In genomic region chr3:108088146-108088545, GRCh38 we compare ENCODE assay signal across 11 cellular contexts. TPM values are rescaled to one million over a fixed set of nuclear protein-coding genes. Genes with fewer than 3 reads are reported as not detected.
DNase-seq lines count a peak whose midpoint lies in the region; ATAC-seq and TF ChIP-seq lines count a peak whose summit lies in the region.
"Had no signal": no experiment of that assay in that cellular context is flagged by ENCODE, and none has a peak within 500 bp of the region (broad histone marks: within the 10 kb centered on the region; RNA-seq: fewer than 3 reads in every experiment).

No MANE protein-coding gene starts in this region.

- peaks cover 21% of the 10 kb centered on the region for H3K4me1 Mint-ChIP-seq in activated naive CD4-positive, alpha-beta T cell treated with anti-CD3 and anti-CD28 coated beads, Interleukin-2, amount 10 ng/mL, durations not matched to agents 7 days and 5 days

- DNase-seq in activated naive CD4-positive, alpha-beta T cell treated with anti-CD3 and anti-CD28 coated beads, Interleukin-2, amount 10 ng/mL, durations not matched to agents 7 days and 5 days = no peak
- DNase-seq in activated naive CD4-positive, alpha-beta T cell (lab: John Stamatoyannopoulos, UW) = no peak
- DNase-seq in left lung (no peak), upper lobe of left lung (no peak), NCI-H2171 treated with DMSO at 0.1 percent for 48 hours (lab: John Stamatoyannopoulos, UW) (no peak), BE2C (no peak)
- DNase-seq: NCI-H1930 had no signal

- H3K4me3 ChIP-seq in SU-DHL-6 (ENCODE audit: insufficient read depth, low read length, poor library complexity, severe bottlenecking) = peak overlapping the region; percentile 100
- peak overlapping the region; percentile 78 to 95 for H3K4me3 ChIP-seq in left lung
- peak overlapping the region in 3 of 4 donors; percentile 5 to 92 (median 89) for H3K4me3 ChIP-seq in upper lobe of left lung
- no peak overlapping the region for H3K4me3 ChIP-seq in BE2C (ENCODE audit: low read depth, low read length)

- H3K27ac Mint-ChIP-seq in activated naive CD4-positive, alpha-beta T cell treated with anti-CD3 and anti-CD28 coated beads, Interleukin-2, amount 10 ng/mL, durations not matched to agents 7 days and 5 days = peak overlapping the region; percentile 68

- peaks cover 2 to 73% of the 10 kb centered on the region in 2 donors for H3K4me1 ChIP-seq in left lung
- peaks cover 11 to 55% (median 29%) of the 10 kb centered on the region in 4 donors for H3K4me1 ChIP-seq in upper lobe of left lung
- peaks cover 8% of the 10 kb centered on the region; the same call in 1 of the 2 replicates for H3K4me1 ChIP-seq in BE2C

- no peak overlapping the region for H2AFZ ChIP-seq in SU-DHL-6 (ENCODE audit: low read depth, low read length, severe bottlenecking)

- intact Hi-C loops in left lung (cut with DNase I) = loop anchor here in 1 of 2 donors (10.0 kb wide), 1 partner anchor 63 kb away; no protein-coding TSS in a partner anchor

- H3K9me3 ChIP-seq in SU-DHL-6 (ENCODE audit: insufficient read depth, low read length) = no peaks in the 10 kb centered on the region
- H3K9me3 ChIP-seq in left lung = no peaks in the 10 kb centered on the region
- H3K9me3 ChIP-seq in upper lobe of left lung = no peaks in the 10 kb centered on the region
- H3K9me3 ChIP-seq in BE2C = no peaks in the 10 kb centered on the region

- H3K27me3 Mint-ChIP-seq in activated naive CD4-positive, alpha-beta T cell treated with anti-CD3 and anti-CD28 coated beads, Interleukin-2, amount 10 ng/mL, durations not matched to agents 7 days and 5 days = peaks cover 4% of the 10 kb centered on the region

- TF ChIP-seq POLR2A in upper lobe of left lung (IDR thresholded peaks at IDR 0.05) = no peak

- H3K79me2 ChIP-seq in SU-DHL-6 (ENCODE audit: insufficient read depth, low read length) = peaks cover 75% of the 10 kb centered on the region

- TF ChIP-seq CTCF in SU-DHL-6 (IDR thresholded peaks at IDR 0.05; ENCODE audit: insufficient read depth, low read length, poor library complexity, severe bottlenecking) = no peak
- no peak for TF ChIP-seq CTCF in left lung (IDR thresholded peaks at IDR 0.05)
- TF ChIP-seq CTCF in upper lobe of left lung (IDR thresholded peaks at IDR 0.05) = no peak
- TF ChIP-seq CTCF in BE2C (IDR thresholded peaks at IDR 0.05; ENCODE audit: low read depth, low read length) = no peak

- H3K4me3 Mint-ChIP-seq in activated naive CD4-positive, alpha-beta T cell treated with anti-CD3 and anti-CD28 coated beads, Interleukin-2, amount 10 ng/mL, durations not matched to agents 7 days and 5 days = peak overlapping the region; percentile 97

- no peaks in the 10 kb centered on the region for H3K9me2 ChIP-seq in SU-DHL-6 (replicated peaks; ENCODE audit: insufficient read depth, low read length)

- H4K20me1 ChIP-seq in SU-DHL-6 (ENCODE audit: low read depth, low read length) = peaks cover 5% of the 10 kb centered on the region; the same call in 1 of the 2 replicates

- ATAC-seq in left lung (no peak), upper lobe of left lung (ENCODE audit: low FRiP score in 2 of 2) (no peak), HG03108 (IDR thresholded peaks at IDR 0.05; ENCODE audit: unreplicated experiment) (no peak)

- H3K27me3 ChIP-seq in SU-DHL-6 (ENCODE audit: low read length) (no peaks in the 10 kb centered on the region), left lung (no peaks in the 10 kb centered on the region), upper lobe of left lung (no peaks in the 10 kb centered on the region), BE2C (no peaks in the 10 kb centered on the region)

- H3F3A ChIP-seq in SU-DHL-6 (ENCODE audit: insufficient read depth) = 0 out of 2 replicates have a peak, but pooled peaks cover 7% of the 10 kb centered on the region

- peak overlapping the region; percentile 96 for H3K4me2 ChIP-seq in SU-DHL-6 (ENCODE audit: low read depth, low read length, poor library complexity, severe bottlenecking)

- TF ChIP-seq EP300 in upper lobe of left lung (IDR thresholded peaks at IDR 0.05) = no peak

- peaks cover 18% of the 10 kb centered on the region for H3K36me3 Mint-ChIP-seq in activated naive CD4-positive, alpha-beta T cell treated with anti-CD3 and anti-CD28 coated beads, Interleukin-2, amount 10 ng/mL, durations not matched to agents 7 days and 5 days
- H3K36me3 Mint-ChIP-seq: CD14-positive monocyte had no signal

- peaks cover 5% of the 10 kb centered on the region; the same call in 1 of the 2 replicates for H3K36me3 ChIP-seq in SU-DHL-6 (ENCODE audit: low read length)
- no peaks in the 10 kb centered on the region for H3K36me3 ChIP-seq in left lung
- H3K36me3 ChIP-seq in upper lobe of left lung = no peaks in the 10 kb centered on the region
- no peaks in the 10 kb centered on the region for H3K36me3 ChIP-seq in BE2C

- WGBS in upper lobe of left lung, 2 donors = 73 to 74% methylated on average over 4 of the region's 4 CpGs

- H3K9me3 Mint-ChIP-seq in activated naive CD4-positive, alpha-beta T cell treated with anti-CD3 and anti-CD28 coated beads, Interleukin-2, amount 10 ng/mL, durations not matched to agents 7 days and 5 days = no peaks in the 10 kb centered on the region

- CTCF ChIA-PET in activated naive CD4-positive, alpha-beta T cell treated with anti-CD3 and anti-CD28 coated beads, Interleukin-2, amount 10 ng/mL, durations not matched to agents 7 days and 5 days (lab: Charles Lee) = interaction anchor here (1.5 kb wide), 1 partner anchor 41 kb away, joined by 3 read pairs; no protein-coding TSS in a partner anchor

- peak overlapping the region; percentile 99; the same call in 1 of the 2 replicates for H3K9ac ChIP-seq in SU-DHL-6 (ENCODE audit: low read length)

- peak overlapping the region; percentile 81; the same call in 1 of the 2 replicates for H3K27ac ChIP-seq in SU-DHL-6 (ENCODE audit: low read depth, low read length)
- H3K27ac ChIP-seq in left lung = peak overlapping the region; percentile 94 to 98
- peak overlapping the region in 3 of 4 donors; percentile 94 to 97 (median 97) for H3K27ac ChIP-seq in upper lobe of left lung
- H3K27ac ChIP-seq: SK-N-MC had no signal

RNA-seq across cellular contexts. Expression of gene CD47, which starts 2.7 kb away (rescaled TPM):
- total RNA-seq in left lung (100 to 1,000 TPM; 225 to 356 TPM), upper lobe of left lung (100 to 1,000 TPM in 4 of 6 donors, 10 to 100 TPM in 2; 79.6 to 352 (median 229) TPM)
- polyA plus RNA-seq in BE2C (2012; ENCODE audit: insufficient read depth, insufficient read length, low read depth) = 36.3 TPM
